Comparison of ENCODE assay signal across 8 cellular contexts in genomic region chr9:127423934-127424668, GRCh38. TPM values are rescaled to one million over a fixed set of nuclear protein-coding genes. Genes with fewer than 3 reads are reported as not detected.
DNase-seq lines count a peak whose midpoint lies in the region; ATAC-seq and TF ChIP-seq lines count a peak whose summit lies in the region.

ZNF79 (plus strand) TSS chr9:127424382; CDS start chr9:127424788, 406 bp downstream.

- H3K9me3 ChIP-seq in CD4-positive, alpha-beta T cell (ENCODE audit: control insufficient read depth, low read length), result no peaks in the 10 kb centered on the region
- H3K9me3 ChIP-seq in liver (ENCODE audit: control insufficient read depth in 4 of 4, low read length in 3 of 4), result no peaks in the 10 kb centered on the region

- intact Hi-C loops in CD4-positive, alpha-beta T cell (cut with DNase I, micrococcal nuclease), result loop anchor here (1.0 to 10.0 kb wide), 7 partner anchors 27 to 509 kb away; partner anchors contain the start of genes LRSAM1 (in 2 of the 2), RPL12 (in 2 of the 2), RALGPS1 (in 1 of the 2) and SLC2A8 (in 1 of the 2)

- peak; percentile 80 to 89 (median 86) for DNase-seq in CD4-positive, alpha-beta T cell
- DNase-seq in HL-60 (ENCODE audit: low read depth in 1 of 2, low spot score in 1 of 2) (peak; percentile 76 to 91), NCI-H82 treated with DMSO at 0.1 percent for 48 hours (lab: John Stamatoyannopoulos, UW; ENCODE audit: unreplicated experiment) (peak; percentile 70), dermis microvascular lymphatic vessel endothelial cell (ENCODE audit: low read depth in 2 of 2) (peak; percentile 88 to 96)
- DNase-seq in activated CD4-positive, alpha-beta T cell treated with anti-CD3 and anti-CD28 coated beads, Interleukin-2, amount 50 U/mL, for 48 hours, result peak; percentile 93 to 94
- peak; percentile 88 to 90 for DNase-seq in stimulated activated CD4-positive, alpha-beta T cell treated with anti-CD3 and anti-CD28 coated beads, Interleukin-2, amount 100 ng/mL, for 48 hours

- peak within 1 kb of the TSS; percentile 63 for H3K27ac ChIP-seq in CD4-positive, alpha-beta T cell (ENCODE audit: low read depth, low read length)
- peak within 1 kb of the TSS; percentile 73 for H3K27ac ChIP-seq in HL-60 (replicated peaks)
- H3K27ac ChIP-seq in liver (ENCODE audit: low read depth in 1 of 2, low read length in 2 of 2), result peak within 1 kb of the TSS; percentile 74 to 88

- H3K4me1 Mint-ChIP-seq in CD4-positive, alpha-beta T cell (ENCODE audit: low read depth), result peaks cover 45% of the 10 kb centered on the region

- H3K27ac Mint-ChIP-seq in CD4-positive, alpha-beta T cell, result peak within 1 kb of the TSS; percentile 90

- CTCF ChIA-PET in CD4-positive, alpha-beta T cell (lab: Charles Lee), result interaction anchor here (0.7 to 1.4 kb wide), 3 partner anchors 16 to 27 kb away, joined by 3 to 8 read pairs (median 4); partner anchors contain the start of genes LRSAM1, RPL12 and SLC2A8

- peak within 1 kb of the TSS; percentile 99 for H3K4me3 Mint-ChIP-seq in CD4-positive, alpha-beta T cell

- peak; percentile 87 for ATAC-seq in CD4-positive, alpha-beta T cell (ENCODE audit: poor library complexity)
- ATAC-seq in GM19463 (IDR thresholded peaks at IDR 0.05; ENCODE audit: unreplicated experiment), result peak; percentile 84

- POLR2A ChIA-PET in CD4-positive, alpha-beta T cell (lab: Charles Lee), result interaction anchor here (0.7 to 3.6 kb wide), 8 partner anchors 8 to 347 kb away, joined by 3 to 31 read pairs (median 3); partner anchors contain the start of genes LRSAM1 and RPL12

- no peak for TF ChIP-seq CTCF in CD4-positive, alpha-beta T cell (IDR thresholded peaks at IDR 0.05)
- TF ChIP-seq CTCF in HL-60 (IDR thresholded peaks at IDR 0.05; ENCODE audit: insufficient read depth, low read length) (no peak), liver (IDR thresholded peaks at IDR 0.05; ENCODE audit: low read depth, low read length, missing input control) (peak; percentile 17)

- H3K27me3 ChIP-seq in CD4-positive, alpha-beta T cell (ENCODE audit: control insufficient read depth, insufficient read depth, low read length), result no peaks in the 10 kb centered on the region
- H3K27me3 ChIP-seq in HL-60 (ENCODE audit: insufficient read depth, poor library complexity, severe bottlenecking) (no peaks in the 10 kb centered on the region), liver (ENCODE audit: control insufficient read depth in 4 of 4, insufficient read depth in 4 of 4, low read length in 3 of 4) (no peaks in the 10 kb centered on the region)

- peaks cover 0 to 6% (median 5%) of the 10 kb centered on the region in 4 donors for H3K36me3 ChIP-seq in liver (ENCODE audit: control insufficient read depth in 4 of 4, insufficient read depth in 3 of 4, low read depth in 1 of 4, low read length in 3 of 4)

- peaks cover 5 to 42% (median 36%) of the 10 kb centered on the region in 4 donors for H3K4me1 ChIP-seq in liver (ENCODE audit: control insufficient read depth in 4 of 4, insufficient read depth in 4 of 4, low read length in 3 of 4)

- H3K36me3 Mint-ChIP-seq in CD4-positive, alpha-beta T cell (ENCODE audit: low read depth), result peaks cover 42% of the 10 kb centered on the region

- H3K4me3 ChIP-seq in HL-60 (replicated peaks; ENCODE audit: insufficient read depth, low read length) (peak within 1 kb of the TSS; percentile 81), liver (ENCODE audit: low read depth in 1 of 3, low read length in 3 of 3) (peak within 1 kb of the TSS; percentile 89 to 95 (median 92))

- TF ChIP-seq RAD21 in liver (IDR thresholded peaks at IDR 0.05), result peak in 1 of 2 donors; percentile 23

- no peaks in the 10 kb centered on the region for H3K27me3 Mint-ChIP-seq in CD4-positive, alpha-beta T cell

- WGBS in liver, result under 1% methylated on average over 54 of the region's 54 CpGs

- no peaks in the 10 kb centered on the region for H3K9me3 Mint-ChIP-seq in CD4-positive, alpha-beta T cell

- H3K9ac ChIP-seq in liver (ENCODE audit: low read depth in 1 of 2, low read length in 2 of 2), result peak within 1 kb of the TSS; percentile 88 to 98

TF ChIP-seq in liver, 16 proteins besides CTCF, POLR2A, EP300 and RAD21:
- TF ChIP-seq GABPA (IDR thresholded peaks at IDR 0.05 in 1 of 2, conservative IDR thresholded peaks at IDR 0.05 in 1 of 2), result peak; percentile 73 to 94
- peak in 1 of 2 donors; percentile 44 for TF ChIP-seq RXRA (IDR thresholded peaks at IDR 0.05)
- TF ChIP-seq HNF4A (conservative IDR thresholded peaks at IDR 0.05), result peak in 1 of 2 donors; percentile 46
- no peak for TF ChIP-seq FOXA1 (IDR thresholded peaks at IDR 0.05)
- TF ChIP-seq TAF1 (conservative IDR thresholded peaks at IDR 0.05), result peak; percentile 80
- peak; percentile 77 for TF ChIP-seq MAX (IDR thresholded peaks at IDR 0.05)
- TF ChIP-seq, protein P1, sequence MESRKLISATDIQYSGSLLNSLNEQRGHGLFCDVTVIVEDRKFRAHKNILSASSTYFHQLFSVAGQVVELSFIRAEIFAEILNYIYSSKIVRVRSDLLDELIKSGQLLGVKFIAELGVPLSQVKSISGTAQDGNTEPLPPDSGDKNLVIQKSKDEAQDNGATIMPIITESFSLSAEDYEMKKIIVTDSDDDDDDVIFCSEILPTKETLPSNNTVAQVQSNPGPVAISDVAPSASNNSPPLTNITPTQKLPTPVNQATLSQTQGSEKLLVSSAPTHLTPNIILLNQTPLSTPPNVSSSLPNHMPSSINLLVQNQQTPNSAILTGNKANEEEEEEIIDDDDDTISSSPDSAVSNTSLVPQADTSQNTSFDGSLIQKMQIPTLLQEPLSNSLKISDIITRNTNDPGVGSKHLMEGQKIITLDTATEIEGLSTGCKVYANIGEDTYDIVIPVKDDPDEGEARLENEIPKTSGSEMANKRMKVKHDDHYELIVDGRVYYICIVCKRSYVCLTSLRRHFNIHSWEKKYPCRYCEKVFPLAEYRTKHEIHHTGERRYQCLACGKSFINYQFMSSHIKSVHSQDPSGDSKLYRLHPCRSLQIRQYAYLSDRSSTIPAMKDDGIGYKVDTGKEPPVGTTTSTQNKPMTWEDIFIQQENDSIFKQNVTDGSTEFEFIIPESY (IDR thresholded peaks at IDR 0.05), result peak; percentile 98
- peak; percentile 31 for TF ChIP-seq NR2F2 (IDR thresholded peaks at IDR 0.05)
- no peak for TF ChIP-seq EGR1 (IDR thresholded peaks at IDR 0.05; ENCODE audit: low read depth in 2 of 2)
- TF ChIP-seq, protein P2, sequence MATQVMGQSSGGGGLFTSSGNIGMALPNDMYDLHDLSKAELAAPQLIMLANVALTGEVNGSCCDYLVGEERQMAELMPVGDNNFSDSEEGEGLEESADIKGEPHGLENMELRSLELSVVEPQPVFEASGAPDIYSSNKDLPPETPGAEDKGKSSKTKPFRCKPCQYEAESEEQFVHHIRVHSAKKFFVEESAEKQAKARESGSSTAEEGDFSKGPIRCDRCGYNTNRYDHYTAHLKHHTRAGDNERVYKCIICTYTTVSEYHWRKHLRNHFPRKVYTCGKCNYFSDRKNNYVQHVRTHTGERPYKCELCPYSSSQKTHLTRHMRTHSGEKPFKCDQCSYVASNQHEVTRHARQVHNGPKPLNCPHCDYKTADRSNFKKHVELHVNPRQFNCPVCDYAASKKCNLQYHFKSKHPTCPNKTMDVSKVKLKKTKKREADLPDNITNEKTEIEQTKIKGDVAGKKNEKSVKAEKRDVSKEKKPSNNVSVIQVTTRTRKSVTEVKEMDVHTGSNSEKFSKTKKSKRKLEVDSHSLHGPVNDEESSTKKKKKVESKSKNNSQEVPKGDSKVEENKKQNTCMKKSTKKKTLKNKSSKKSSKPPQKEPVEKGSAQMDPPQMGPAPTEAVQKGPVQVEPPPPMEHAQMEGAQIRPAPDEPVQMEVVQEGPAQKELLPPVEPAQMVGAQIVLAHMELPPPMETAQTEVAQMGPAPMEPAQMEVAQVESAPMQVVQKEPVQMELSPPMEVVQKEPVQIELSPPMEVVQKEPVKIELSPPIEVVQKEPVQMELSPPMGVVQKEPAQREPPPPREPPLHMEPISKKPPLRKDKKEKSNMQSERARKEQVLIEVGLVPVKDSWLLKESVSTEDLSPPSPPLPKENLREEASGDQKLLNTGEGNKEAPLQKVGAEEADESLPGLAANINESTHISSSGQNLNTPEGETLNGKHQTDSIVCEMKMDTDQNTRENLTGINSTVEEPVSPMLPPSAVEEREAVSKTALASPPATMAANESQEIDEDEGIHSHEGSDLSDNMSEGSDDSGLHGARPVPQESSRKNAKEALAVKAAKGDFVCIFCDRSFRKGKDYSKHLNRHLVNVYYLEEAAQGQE (IDR thresholded peaks at IDR 0.05), result peak; percentile 96
- peak in 1 of 2 donors; percentile 14 for TF ChIP-seq JUND (IDR thresholded peaks at IDR 0.05)
- peak; percentile 97 for TF ChIP-seq YY1 (IDR thresholded peaks at IDR 0.05)
- peak; percentile 50 for TF ChIP-seq SP1 (IDR thresholded peaks at IDR 0.05)
- TF ChIP-seq HNF4G (IDR thresholded peaks at IDR 0.05), result no peak
- TF ChIP-seq, protein P3, sequence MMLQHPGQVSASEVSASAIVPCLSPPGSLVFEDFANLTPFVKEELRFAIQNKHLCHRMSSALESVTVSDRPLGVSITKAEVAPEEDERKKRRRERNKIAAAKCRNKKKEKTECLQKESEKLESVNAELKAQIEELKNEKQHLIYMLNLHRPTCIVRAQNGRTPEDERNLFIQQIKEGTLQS (IDR thresholded peaks at IDR 0.05), result no peak
- TF ChIP-seq FOXA2 (IDR thresholded peaks at IDR 0.05), result no peak

RNA-seq across cellular contexts. Expression of gene ZNF79, which starts in this region (rescaled TPM):
- total RNA-seq in CD4-positive, alpha-beta T cell, result 1 to 10 TPM; 4.3 to 4.9 TPM
- total RNA-seq in dermis microvascular lymphatic vessel endothelial cell, result 6.5 and 8.1 TPM in 2 replicates
- 1 to 10 TPM; 6.2 to 6.9 TPM for total RNA-seq in liver
- polyA plus RNA-seq in liver, result 1 to 10 TPM; 2.2 TPM

Comparison
In these comparisons a context has a peak if more than half of its experiments do, and no peak if none do; other contexts are left out.
1. Peak in every context shown above with its lines: DNase-seq, ATAC-seq, H3K4me3 ChIP-seq and H3K27ac ChIP-seq.